ENCODE assay signal across 8 cellular contexts in the genomic region with DNA sequence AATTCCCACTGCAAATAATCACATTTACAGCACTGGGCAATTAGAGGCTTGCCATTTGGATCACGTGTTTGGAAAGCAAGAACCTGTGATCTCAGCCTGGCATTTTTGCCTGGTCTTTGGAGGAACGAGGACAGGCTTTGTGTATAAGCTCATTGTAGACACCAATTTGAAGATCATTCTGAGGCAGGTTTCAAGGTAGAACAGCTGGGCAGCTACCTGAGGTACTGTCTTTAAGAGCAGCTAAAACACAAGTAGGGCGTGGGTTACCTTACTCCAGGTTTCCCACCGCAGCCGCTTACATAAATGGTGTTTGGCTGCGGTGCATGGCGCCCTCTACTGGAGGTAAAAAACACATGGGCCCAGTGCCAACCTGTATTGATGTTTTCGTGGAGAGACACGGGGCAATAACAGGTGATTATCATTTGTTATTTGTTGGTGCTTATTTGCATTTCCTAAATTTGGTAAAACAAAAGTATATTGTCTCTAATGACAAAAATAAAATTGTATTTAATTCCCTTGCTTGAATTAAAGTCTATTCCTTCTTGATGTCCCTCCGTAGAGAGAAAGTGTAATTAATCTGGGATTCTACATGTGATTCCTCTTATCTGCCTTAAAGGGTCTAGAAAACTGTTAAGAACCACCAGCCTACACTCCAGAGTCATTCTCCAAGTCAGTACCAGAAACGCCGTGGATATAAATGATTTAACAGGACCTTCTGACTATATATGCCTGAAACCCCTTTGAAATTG.
DNase-seq lines count a peak whose midpoint lies in the region; ATAC-seq and TF ChIP-seq lines count a peak whose summit lies in the region.

No MANE protein-coding gene starts in this region.

- H3K4me1 Mint-ChIP-seq in GM23338 (no peaks in the 10 kb centered on the region), chondrocyte (ENCODE audit: low read depth) (peaks cover 24% of the 10 kb centered on the region)

- no peak overlapping the region for H3K27ac Mint-ChIP-seq in GM23338
- H3K27ac Mint-ChIP-seq in chondrocyte (ENCODE audit: unreplicated experiment): no peak overlapping the region

- H3K9me3 Mint-ChIP-seq in GM23338: peaks cover 12% of the 10 kb centered on the region
- peaks cover 9% of the 10 kb centered on the region for H3K9me3 Mint-ChIP-seq in chondrocyte (ENCODE audit: low read depth)

- H3K36me3 Mint-ChIP-seq in GM23338 (ENCODE audit: low read depth) (peaks cover 8% of the 10 kb centered on the region; the same call in 1 of the 3 replicates), chondrocyte (ENCODE audit: low read depth) (peaks cover 2% of the 10 kb centered on the region)

- H3K9me2 ChIP-seq in GM23338 (ENCODE audit: insufficient read depth): no peaks in the 10 kb centered on the region

- H3K4me3 Mint-ChIP-seq in GM23338 (no peak overlapping the region), chondrocyte (ENCODE audit: unreplicated experiment) (no peak overlapping the region)

- no peaks in the 10 kb centered on the region for H3K79me2 ChIP-seq in GM23338 (replicated peaks; ENCODE audit: insufficient read depth)

- H3K4me3 ChIP-seq in AG10803 (ENCODE audit: low read length) (peak overlapping the region; percentile 9; the same call in 1 of the 2 replicates), GM23338 (no peak overlapping the region)

- TF ChIP-seq CTCF in AG10803 (conservative IDR thresholded peaks at IDR 0.05; ENCODE audit: low read length) (peak; percentile 73), GM23338 (conservative IDR thresholded peaks at IDR 0.05; ENCODE audit: low read depth in 2 of 2) (peak; percentile 97 to 98), chondrocyte (IDR thresholded peaks at IDR 0.05) (peak; percentile 99)

- no peak overlapping the region for H3K4me2 ChIP-seq in GM23338

- H3K4me1 ChIP-seq in GM23338 (ENCODE audit: insufficient read depth): no peaks in the 10 kb centered on the region

- H3K27me3 ChIP-seq in GM23338 (ENCODE audit: insufficient read depth): no peaks in the 10 kb centered on the region

- no peak overlapping the region for H2AFZ ChIP-seq in GM23338

- no peaks in the 10 kb centered on the region for H4K20me1 ChIP-seq in GM23338 (replicated peaks; ENCODE audit: insufficient read depth)

- no peaks in the 10 kb centered on the region for H3F3A ChIP-seq in GM23338 (replicated peaks; ENCODE audit: low read depth)

- ATAC-seq in GM23338 (peak; percentile 99), left lobe of liver (peak; percentile 98), HG03175 (IDR thresholded peaks at IDR 0.05; ENCODE audit: unreplicated experiment) (no peak)

- peak; percentile 52 for DNase-seq in AG10803 (ENCODE audit: low read depth)
- peak; percentile 91 for DNase-seq in GM23338 (ENCODE audit: low spot score)
- peak; percentile 35 for DNase-seq in NCI-H226
- peak; percentile 41 for DNase-seq in activated CD4-positive, alpha-beta T cell treated with anti-CD3 and anti-CD28 coated beads for 1 hour
- DNase-seq in chondrocyte (ENCODE audit: low spot score): no peak
- peak; percentile 86 for DNase-seq in left lobe of liver (ENCODE audit: low spot score)
- peak; percentile 58 for DNase-seq in stimulated activated CD4-positive, alpha-beta T cell treated with anti-CD3 and anti-CD28 coated beads, Interleukin-4, amount 100 ng/mL, for 1 hour

- H3K27me3 Mint-ChIP-seq in GM23338 (ENCODE audit: insufficient read depth, low read depth, poor library complexity): peaks cover 3% of the 10 kb centered on the region
- H3K27me3 Mint-ChIP-seq in chondrocyte (ENCODE audit: low read depth): peaks cover under 1% of the 10 kb centered on the region

- H3K27ac ChIP-seq in GM23338 (ENCODE audit: low read depth): no peak overlapping the region

- H3K36me3 ChIP-seq in GM23338 (ENCODE audit: insufficient read depth): no peaks in the 10 kb centered on the region

TF ChIP-seq in GM23338, 12 proteins besides CTCF, POLR2A, EP300 and RAD21 (continues in another document):
- TF ChIP-seq POLR2AphosphoS5 (IDR thresholded peaks at IDR 0.05; ENCODE audit: low read depth) (no peak), JUNB (IDR thresholded peaks at IDR 0.05; ENCODE audit: unreplicated experiment) (no peak), EZH2phosphoT487 (IDR thresholded peaks at IDR 0.05; ENCODE audit: unreplicated experiment) (no peak), STAT1 (IDR thresholded peaks at IDR 0.05; ENCODE audit: unreplicated experiment) (no peak), CREB1 (CRISPR knock-in tag; IDR thresholded peaks at IDR 0.05; ENCODE audit: low read depth) (no peak), ZNF331 (CRISPR knock-in tag; IDR thresholded peaks at IDR 0.05; ENCODE audit: low read depth) (no peak), NANOG (IDR thresholded peaks at IDR 0.05; ENCODE audit: borderline replicate concordance) (no peak)
- TF ChIP-seq, protein P1, sequence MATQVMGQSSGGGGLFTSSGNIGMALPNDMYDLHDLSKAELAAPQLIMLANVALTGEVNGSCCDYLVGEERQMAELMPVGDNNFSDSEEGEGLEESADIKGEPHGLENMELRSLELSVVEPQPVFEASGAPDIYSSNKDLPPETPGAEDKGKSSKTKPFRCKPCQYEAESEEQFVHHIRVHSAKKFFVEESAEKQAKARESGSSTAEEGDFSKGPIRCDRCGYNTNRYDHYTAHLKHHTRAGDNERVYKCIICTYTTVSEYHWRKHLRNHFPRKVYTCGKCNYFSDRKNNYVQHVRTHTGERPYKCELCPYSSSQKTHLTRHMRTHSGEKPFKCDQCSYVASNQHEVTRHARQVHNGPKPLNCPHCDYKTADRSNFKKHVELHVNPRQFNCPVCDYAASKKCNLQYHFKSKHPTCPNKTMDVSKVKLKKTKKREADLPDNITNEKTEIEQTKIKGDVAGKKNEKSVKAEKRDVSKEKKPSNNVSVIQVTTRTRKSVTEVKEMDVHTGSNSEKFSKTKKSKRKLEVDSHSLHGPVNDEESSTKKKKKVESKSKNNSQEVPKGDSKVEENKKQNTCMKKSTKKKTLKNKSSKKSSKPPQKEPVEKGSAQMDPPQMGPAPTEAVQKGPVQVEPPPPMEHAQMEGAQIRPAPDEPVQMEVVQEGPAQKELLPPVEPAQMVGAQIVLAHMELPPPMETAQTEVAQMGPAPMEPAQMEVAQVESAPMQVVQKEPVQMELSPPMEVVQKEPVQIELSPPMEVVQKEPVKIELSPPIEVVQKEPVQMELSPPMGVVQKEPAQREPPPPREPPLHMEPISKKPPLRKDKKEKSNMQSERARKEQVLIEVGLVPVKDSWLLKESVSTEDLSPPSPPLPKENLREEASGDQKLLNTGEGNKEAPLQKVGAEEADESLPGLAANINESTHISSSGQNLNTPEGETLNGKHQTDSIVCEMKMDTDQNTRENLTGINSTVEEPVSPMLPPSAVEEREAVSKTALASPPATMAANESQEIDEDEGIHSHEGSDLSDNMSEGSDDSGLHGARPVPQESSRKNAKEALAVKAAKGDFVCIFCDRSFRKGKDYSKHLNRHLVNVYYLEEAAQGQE (IDR thresholded peaks at IDR 0.05; ENCODE audit: unreplicated experiment): no peak
